Comparison of ENCODE assay signal across 23 cellular contexts in the genomic region with DNA sequence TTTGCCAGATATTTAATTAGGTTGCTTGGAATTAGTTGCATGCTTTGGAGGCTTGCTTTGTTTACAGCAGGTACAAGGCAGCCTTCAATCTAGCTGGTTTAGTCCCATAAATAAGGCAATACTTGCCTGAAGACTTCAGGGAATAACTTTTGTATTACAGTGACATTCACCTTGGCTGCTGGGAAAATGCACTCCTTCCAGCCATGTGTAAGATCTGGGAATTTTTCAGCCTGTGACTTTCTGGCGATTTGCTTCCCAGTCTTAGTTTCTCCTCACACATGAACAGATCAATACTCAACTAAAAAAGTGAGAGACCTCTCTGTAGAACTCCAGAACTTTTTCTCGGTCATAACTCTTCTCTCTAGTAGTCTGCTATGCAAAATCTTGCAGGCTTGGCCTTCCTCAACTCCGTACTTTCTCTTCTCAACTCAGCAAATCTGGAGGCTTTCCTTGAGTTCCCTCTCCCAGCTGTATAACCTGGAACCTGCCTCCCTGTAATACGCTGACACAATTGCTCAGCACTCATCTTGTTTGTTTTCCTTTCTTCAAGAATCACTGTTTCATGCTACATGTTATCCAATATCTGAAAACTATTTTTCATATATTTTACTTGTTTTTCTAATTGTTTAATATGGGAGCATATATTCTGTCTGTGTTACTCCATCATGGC.
DNase-seq lines count a peak whose midpoint lies in the region; TF ChIP-seq lines count a peak whose summit lies in the region.
"Had no signal": no experiment of that assay in that cellular context is flagged by ENCODE, and none has a peak within 500 bp of the region (broad histone marks: within the 10 kb centered on the region; RNA-seq: fewer than 3 reads in every experiment).

No MANE protein-coding gene starts in this region.

- H3K4me1 Mint-ChIP-seq in H9 (peaks cover 2 to 4% of the 10 kb centered on the region in 2 experiments; a peak in 2 of 4 replicates), neural progenitor cell (no peaks in the 10 kb centered on the region)
- H3K4me1 Mint-ChIP-seq: CD4-positive, alpha-beta memory T cell; CD4-positive, CD25-positive, alpha-beta regulatory T cell; CD8-positive, alpha-beta memory T cell had no signal

- H2AK5ac ChIP-seq in H9 (ENCODE audit: insufficient read length, low read length) = no peak overlapping the region

- no peaks in the 10 kb centered on the region for H3K79me1 ChIP-seq in H9 (ENCODE audit: insufficient read depth, low read depth, low read length, poor library complexity, severe bottlenecking)

- H3K36me3 Mint-ChIP-seq in H9 (ENCODE audit: insufficient read depth in 1 of 3, low read depth in 3 of 3) (peaks cover 0 to 4% (median 0%) of the 10 kb centered on the region in 3 experiments; a peak in 2 of 7 replicates), neural progenitor cell (no peaks in the 10 kb centered on the region)
- H3K36me3 Mint-ChIP-seq: CD14-positive monocyte; CD4-positive, alpha-beta memory T cell; CD4-positive, CD25-positive, alpha-beta regulatory T cell; CD8-positive, alpha-beta memory T cell had no signal

- H3K4me1 ChIP-seq in H9 (ENCODE audit: insufficient read depth, low read length) (no peaks in the 10 kb centered on the region), neural progenitor cell (no peaks in the 10 kb centered on the region), PC-9 (replicated peaks; ENCODE audit: insufficient read depth) (no peaks in the 10 kb centered on the region)
- H3K4me1 ChIP-seq: BE2C had no signal

- H4K20me1 ChIP-seq in H9 (ENCODE audit: control insufficient read depth, insufficient read depth, insufficient read length) (no peaks in the 10 kb centered on the region), neural progenitor cell (ENCODE audit: low read depth) (no peaks in the 10 kb centered on the region), PC-9 (ENCODE audit: insufficient read depth) (no peaks in the 10 kb centered on the region)
- H4K20me1 ChIP-seq: BLaER1 had no signal

- H3K9me3 ChIP-seq in H9 (ENCODE audit: control insufficient read depth, low read depth, low read length) = no peaks in the 10 kb centered on the region
- H3K9me3 ChIP-seq in neural progenitor cell (ENCODE audit: low read depth) = no peaks in the 10 kb centered on the region
- H3K9me3 ChIP-seq in PC-9 (ENCODE audit: insufficient read depth, low read depth) = no peaks in the 10 kb centered on the region
- H3K9me3 ChIP-seq: BE2C had no signal

- BruUV-seq in PC-9 (replicated peaks; lab: Mats Ljungman, UMichigan) = no TSS peak

- H3K18ac ChIP-seq in H9 (ENCODE audit: insufficient read length, low read depth, low read length) = no peak overlapping the region

- H3K4me3 ChIP-seq in neural progenitor cell = no peak overlapping the region
- no peak overlapping the region for H3K4me3 ChIP-seq in PC-9
- H3K4me3 ChIP-seq: BLaER1, GM12878 had no signal

- no peak overlapping the region for H2BK20ac ChIP-seq in H9 (ENCODE audit: low read depth, low read length, poor library complexity, severe bottlenecking)

- H3K4me3 Mint-ChIP-seq in H9 (no peak overlapping the region), neural progenitor cell (no peak overlapping the region)
- H3K4me3 Mint-ChIP-seq: CD14-positive monocyte; CD4-positive, alpha-beta memory T cell; CD4-positive, CD25-positive, alpha-beta regulatory T cell; CD8-positive, alpha-beta memory T cell had no signal

- no peak overlapping the region for H2BK120ac ChIP-seq in H9 (ENCODE audit: low read depth, low read length, poor library complexity, severe bottlenecking)

- H3F3A ChIP-seq in neural progenitor cell (ENCODE audit: low read depth) (no peaks in the 10 kb centered on the region), PC-9 (ENCODE audit: insufficient read depth, low read depth) (no peaks in the 10 kb centered on the region)

- no CpG with 5 or more reads among the region's 4 CpGs for WGBS in H9 (ENCODE audit: extremely low coverage, insufficient read length, low lambda C conversion rate)

- H3K9me2 ChIP-seq in PC-9 (ENCODE audit: insufficient read depth) = no peaks in the 10 kb centered on the region

- no peak overlapping the region for H4K8ac ChIP-seq in H9 (replicated peaks; ENCODE audit: insufficient read length, low read depth, low read length)

- H4K5ac ChIP-seq in H9 (ENCODE audit: insufficient read length, low read depth, low read length) = no peak overlapping the region

- CTCF ChIA-PET in PC-9 (lab: Charles Lee) = no interaction called here

- TF ChIP-seq CTCF in H9 (conservative IDR thresholded peaks at IDR 0.05) (no peak), neural progenitor cell (IDR thresholded peaks at IDR 0.05) (no peak), PC-9 (conservative IDR thresholded peaks at IDR 0.05) (no peak)

- H3K56ac ChIP-seq in H9 (ENCODE audit: insufficient read length, low read depth, low read length) = no peak overlapping the region

- no peak overlapping the region for H4K91ac ChIP-seq in H9 (ENCODE audit: insufficient read length, low read depth, low read length)

- no peak overlapping the region for H3K4ac ChIP-seq in H9 (ENCODE audit: low read depth, low read length)

- POLR2A ChIA-PET in PC-9 (lab: Charles Lee; ENCODE audit: unreplicated experiment) = no interaction called here

- H3K9ac ChIP-seq in H9 (ENCODE audit: extremely low read depth, insufficient read length, low read length) (no peak overlapping the region), neural progenitor cell (no peak overlapping the region)
- H3K9ac ChIP-seq: BLaER1 had no signal

- no peak overlapping the region for H2BK12ac ChIP-seq in H9 (ENCODE audit: insufficient read length, low read depth, low read length)

- no peak overlapping the region for H2BK15ac ChIP-seq in H9 (ENCODE audit: low read depth, low read length)

- H3K23ac ChIP-seq in H9 (ENCODE audit: insufficient read length, low read depth, low read length) = no peak overlapping the region

- no peak overlapping the region; a peak in 1 of 7 replicates for H3K27ac Mint-ChIP-seq in H9
- H3K27ac Mint-ChIP-seq in neural progenitor cell = no peak overlapping the region
- H3K27ac Mint-ChIP-seq: CD14-positive monocyte; CD4-positive, alpha-beta memory T cell; CD4-positive, CD25-positive, alpha-beta regulatory T cell; CD8-positive, alpha-beta memory T cell had no signal

- H3K27me3 ChIP-seq in H9 (ENCODE audit: insufficient read depth, low read length) = no peaks in the 10 kb centered on the region
- H3K27me3 ChIP-seq in neural progenitor cell = no peaks in the 10 kb centered on the region
- H3K27me3 ChIP-seq in PC-9 (ENCODE audit: insufficient read depth, low read depth) = peaks cover 27% of the 10 kb centered on the region
- H3K27me3 ChIP-seq: BE2C, BLaER1 had no signal

- H3K4me2 ChIP-seq in H9 (ENCODE audit: insufficient read depth, insufficient read length, low read length) (no peak overlapping the region), neural progenitor cell (no peak overlapping the region), PC-9 (no peak overlapping the region)
- H3K4me2 ChIP-seq: BLaER1 had no signal

- H3K36me3 ChIP-seq in neural progenitor cell (no peaks in the 10 kb centered on the region), PC-9 (ENCODE audit: low read depth) (no peaks in the 10 kb centered on the region)
- H3K36me3 ChIP-seq: BE2C, BLaER1 had no signal

- H3K9me3 Mint-ChIP-seq in H9 (peaks cover under 1 to 4% of the 10 kb centered on the region in 2 experiments; a peak in 2 of 5 replicates), neural progenitor cell (no peaks in the 10 kb centered on the region)

- H3K27me3 Mint-ChIP-seq in H9 (ENCODE audit: low read depth) = peaks cover 2% of the 10 kb centered on the region; the same call in 1 of the 2 replicates
- peaks cover 2% of the 10 kb centered on the region for H3K27me3 Mint-ChIP-seq in neural progenitor cell (ENCODE audit: insufficient read depth, low read depth)

- no peak overlapping the region for H2BK5ac ChIP-seq in H9 (ENCODE audit: insufficient read length, low read length)

- H3K79me2 ChIP-seq in H9 (ENCODE audit: insufficient read depth, low read length) (no peaks in the 10 kb centered on the region), neural progenitor cell (ENCODE audit: low read depth) (no peaks in the 10 kb centered on the region), PC-9 (ENCODE audit: low read depth) (no peaks in the 10 kb centered on the region)

- H3T11ph ChIP-seq in H9 (ENCODE audit: low read length) = no peak overlapping the region

- DNase-seq in H9 (no peak), iPS-NIHi7 (ENCODE audit: extremely low spot score) (peak; percentile 6), neural progenitor cell (ENCODE audit: low spot score) (no peak), PC-9 (no peak), cerebellar cortex (ENCODE audit: low spot score) (no peak)
- DNase-seq: 8988T; ACHN; BE2C; C1 segment of cervical spinal cord; CD4-positive, alpha-beta memory T cell; CD4-positive, CD25-positive, alpha-beta regulatory T cell; CD8-positive, alpha-beta memory T cell; COR-L47; DMS 273 treated with DMSO at 0.1 percent for 48 hours; DMS153; DMS53; DMS79; DND-41; EL; GDM1 had no signal

- no peak overlapping the region for H3K27ac ChIP-seq in H9 (ENCODE audit: insufficient read length, low read depth, low read length)
- H3K27ac ChIP-seq in neural progenitor cell = no peak overlapping the region
- no peak overlapping the region for H3K27ac ChIP-seq in PC-9
- H3K27ac ChIP-seq: BLaER1 had no signal

- intact Hi-C loops in PC-9 (cut with micrococcal nuclease; ENCODE audit: unreplicated experiment) = no loop called here

- no peak overlapping the region for H3K14ac ChIP-seq in H9 (ENCODE audit: insufficient read depth, low read length)

- H3K23me2 ChIP-seq in H9 (ENCODE audit: insufficient read length, low read depth, low read length, poor library complexity, severe bottlenecking) = no peaks in the 10 kb centered on the region

- H2AFZ ChIP-seq in H9 (ENCODE audit: low read length) (peak overlapping the region; percentile 69), neural progenitor cell (replicated peaks) (no peak overlapping the region), PC-9 (no peak overlapping the region)
